In the genomic region with DNA sequence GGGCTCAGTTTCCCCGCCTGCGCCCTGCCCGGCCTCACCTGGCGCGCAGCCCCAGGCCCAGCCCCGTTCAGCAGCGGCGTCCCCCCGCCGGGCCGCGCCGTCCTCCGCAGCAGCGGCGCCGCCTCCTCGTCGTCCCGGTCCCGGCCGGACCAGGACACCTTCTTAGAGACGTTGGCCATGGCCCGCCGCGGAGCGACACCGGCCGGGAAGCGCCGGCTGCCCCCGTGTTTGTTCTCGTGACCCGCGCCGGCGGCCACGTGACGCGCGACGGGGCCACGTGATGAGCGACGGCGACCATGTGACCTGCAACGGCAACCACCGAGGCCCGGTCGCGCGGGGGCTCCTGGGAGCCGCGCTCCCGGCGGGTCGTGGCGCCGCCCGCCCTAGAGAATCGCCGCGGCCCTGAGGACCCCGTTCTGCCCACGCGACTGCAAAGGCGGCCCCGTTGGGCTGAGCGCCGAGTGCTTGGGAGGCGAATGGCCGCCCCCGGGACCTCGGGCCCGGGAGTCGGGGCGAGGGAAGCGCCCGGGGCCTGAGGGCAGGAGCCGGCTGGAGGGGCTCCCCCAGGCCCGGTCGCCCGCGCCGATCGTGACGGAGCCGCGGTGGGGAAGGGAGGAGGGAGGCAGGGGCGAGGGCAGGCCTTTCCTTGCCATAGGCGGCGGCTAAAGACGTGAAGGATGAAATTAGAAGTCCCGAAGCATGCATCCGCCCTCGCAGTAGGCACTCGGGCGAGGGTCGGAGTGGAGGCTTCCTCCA, we compare ENCODE assay signal across 1 cellular context.
TF ChIP-seq lines count a peak whose summit lies in the region.

A gene with protein sequence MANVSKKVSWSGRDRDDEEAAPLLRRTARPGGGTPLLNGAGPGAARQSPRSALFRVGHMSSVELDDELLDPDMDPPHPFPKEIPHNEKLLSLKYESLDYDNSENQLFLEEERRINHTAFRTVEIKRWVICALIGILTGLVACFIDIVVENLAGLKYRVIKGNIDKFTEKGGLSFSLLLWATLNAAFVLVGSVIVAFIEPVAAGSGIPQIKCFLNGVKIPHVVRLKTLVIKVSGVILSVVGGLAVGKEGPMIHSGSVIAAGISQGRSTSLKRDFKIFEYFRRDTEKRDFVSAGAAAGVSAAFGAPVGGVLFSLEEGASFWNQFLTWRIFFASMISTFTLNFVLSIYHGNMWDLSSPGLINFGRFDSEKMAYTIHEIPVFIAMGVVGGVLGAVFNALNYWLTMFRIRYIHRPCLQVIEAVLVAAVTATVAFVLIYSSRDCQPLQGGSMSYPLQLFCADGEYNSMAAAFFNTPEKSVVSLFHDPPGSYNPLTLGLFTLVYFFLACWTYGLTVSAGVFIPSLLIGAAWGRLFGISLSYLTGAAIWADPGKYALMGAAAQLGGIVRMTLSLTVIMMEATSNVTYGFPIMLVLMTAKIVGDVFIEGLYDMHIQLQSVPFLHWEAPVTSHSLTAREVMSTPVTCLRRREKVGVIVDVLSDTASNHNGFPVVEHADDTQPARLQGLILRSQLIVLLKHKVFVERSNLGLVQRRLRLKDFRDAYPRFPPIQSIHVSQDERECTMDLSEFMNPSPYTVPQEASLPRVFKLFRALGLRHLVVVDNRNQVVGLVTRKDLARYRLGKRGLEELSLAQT (minus strand): TSS at position 233 of the 756 bp plus-strand sequence. CDS start 54 bp downstream, at position 179.

TF ChIP-seq in HEK293, 187 proteins besides CTCF, POLR2A, EP300 and RAD21 (continued from another document and continues in another):
- TF ChIP-seq KLF16 (tag by site-specific recombination; IDR thresholded peaks at IDR 0.05) (peak; percentile 36; the same call in 1 of the 2 replicates), IKZF3 (tag by site-specific recombination; IDR thresholded peaks at IDR 0.05) (no peak), ZNF677 (tag by site-specific recombination; IDR thresholded peaks at IDR 0.05) (no peak), ZNF335 (tag by site-specific recombination; conservative IDR thresholded peaks at IDR 0.05) (peak; percentile 98), ZNF404 (tag by site-specific recombination; IDR thresholded peaks at IDR 0.05) (no peak), ZNF19 (tag by site-specific recombination; IDR thresholded peaks at IDR 0.05; ENCODE audit: low read depth) (no peak), ZNF157 (tag by site-specific recombination; IDR thresholded peaks at IDR 0.05) (no peak), ZNF132 (tag by site-specific recombination; IDR thresholded peaks at IDR 0.05; ENCODE audit: borderline replicate concordance) (no peak), ZBTB6 (tag by site-specific recombination; IDR thresholded peaks at IDR 0.05) (0 out of 2 replicates have a peak, but pooled peaks have one; percentile 13), ZNF658 (tag by site-specific recombination; IDR thresholded peaks at IDR 0.05) (no peak), ZNF768 (tag by site-specific recombination; IDR thresholded peaks at IDR 0.05) (no peak), GLI2 (tag by site-specific recombination; IDR thresholded peaks at IDR 0.05; ENCODE audit: borderline replicate concordance, low read depth) (no peak), PATZ1 (tag by site-specific recombination; IDR thresholded peaks at IDR 0.05) (peak; percentile 76), KLF10 (tag by site-specific recombination; IDR thresholded peaks at IDR 0.05) (peak; percentile 57; the same call in 1 of the 2 replicates), ZEB2 (tag by site-specific recombination; IDR thresholded peaks at IDR 0.05) (0 out of 2 replicates have a peak, but pooled peaks have one; percentile 30), KLF17 (tag by site-specific recombination; IDR thresholded peaks at IDR 0.05) (peak; percentile 59), SCRT2 (tag by site-specific recombination; IDR thresholded peaks at IDR 0.05) (no peak), ZNF138 (tag by site-specific recombination; IDR thresholded peaks at IDR 0.05; ENCODE audit: borderline replicate concordance) (no peak), ZBTB20 (tag by site-specific recombination; IDR thresholded peaks at IDR 0.05) (peak; percentile 84), PRDM1 (tag by site-specific recombination; IDR thresholded peaks at IDR 0.05) (no peak), ZNF23 (tag by site-specific recombination; IDR thresholded peaks at IDR 0.05; ENCODE audit: borderline replicate concordance) (no peak), KLF9 (tag by site-specific recombination; IDR thresholded peaks at IDR 0.05; ENCODE audit: low read depth) (0 out of 2 replicates have a peak, but pooled peaks have one; percentile 36), PBX3 (CRISPR knock-in tag; IDR thresholded peaks at IDR 0.05) (peak; percentile 37; the same call in 1 of the 2 replicates), ZNF175 (tag by site-specific recombination; IDR thresholded peaks at IDR 0.05) (no peak), ZNF610 (tag by site-specific recombination; IDR thresholded peaks at IDR 0.05; ENCODE audit: borderline replicate concordance) (no peak; the same call in 1 of the 2 replicates), ZNF701 (tag by site-specific recombination; IDR thresholded peaks at IDR 0.05) (no peak), ZNF140 (tag by site-specific recombination; IDR thresholded peaks at IDR 0.05) (no peak), ZNF350 (tag by site-specific recombination; IDR thresholded peaks at IDR 0.05) (no peak), ZNF2 (tag by site-specific recombination; IDR thresholded peaks at IDR 0.05) (0 out of 2 replicates have a peak, but pooled peaks have one; percentile 22), ZNF747 (tag by site-specific recombination; IDR thresholded peaks at IDR 0.05) (no peak), GLIS1 (tag by site-specific recombination; IDR thresholded peaks at IDR 0.05) (no peak), ZNF488 (tag by site-specific recombination; IDR thresholded peaks at IDR 0.05) (no peak), ZNF114 (tag by site-specific recombination; IDR thresholded peaks at IDR 0.05) (no peak), ZNF76 (tag by site-specific recombination; IDR thresholded peaks at IDR 0.05; ENCODE audit: borderline replicate concordance, low read depth) (peak; percentile 93), ZNF530 (tag by site-specific recombination; IDR thresholded peaks at IDR 0.05; ENCODE audit: low read depth) (no peak), ZSCAN30 (tag by site-specific recombination; IDR thresholded peaks at IDR 0.05) (peak; percentile 92), ZNF146 (tag by site-specific recombination; IDR thresholded peaks at IDR 0.05) (peak; percentile 51; the same call in 1 of the 2 replicates), ZNF354C (tag by site-specific recombination; IDR thresholded peaks at IDR 0.05; ENCODE audit: borderline replicate concordance, low read depth) (no peak)
- TF ChIP-seq, protein P1, sequence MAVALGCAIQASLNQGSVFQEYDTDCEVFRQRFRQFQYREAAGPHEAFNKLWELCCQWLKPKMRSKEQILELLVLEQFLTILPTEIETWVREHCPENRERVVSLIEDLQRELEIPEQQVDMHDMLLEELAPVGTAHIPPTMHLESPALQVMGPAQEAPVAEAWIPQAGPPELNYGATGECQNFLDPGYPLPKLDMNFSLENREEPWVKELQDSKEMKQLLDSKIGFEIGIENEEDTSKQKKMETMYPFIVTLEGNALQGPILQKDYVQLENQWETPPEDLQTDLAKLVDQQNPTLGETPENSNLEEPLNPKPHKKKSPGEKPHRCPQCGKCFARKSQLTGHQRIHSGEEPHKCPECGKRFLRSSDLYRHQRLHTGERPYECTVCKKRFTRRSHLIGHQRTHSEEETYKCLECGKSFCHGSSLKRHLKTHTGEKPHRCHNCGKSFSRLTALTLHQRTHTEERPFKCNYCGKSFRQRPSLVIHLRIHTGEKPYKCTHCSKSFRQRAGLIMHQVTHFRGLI (tag by site-specific recombination; IDR thresholded peaks at IDR 0.05) = 0 out of 2 replicates have a peak, but pooled peaks have one; percentile 38
- TF ChIP-seq, protein P2, sequence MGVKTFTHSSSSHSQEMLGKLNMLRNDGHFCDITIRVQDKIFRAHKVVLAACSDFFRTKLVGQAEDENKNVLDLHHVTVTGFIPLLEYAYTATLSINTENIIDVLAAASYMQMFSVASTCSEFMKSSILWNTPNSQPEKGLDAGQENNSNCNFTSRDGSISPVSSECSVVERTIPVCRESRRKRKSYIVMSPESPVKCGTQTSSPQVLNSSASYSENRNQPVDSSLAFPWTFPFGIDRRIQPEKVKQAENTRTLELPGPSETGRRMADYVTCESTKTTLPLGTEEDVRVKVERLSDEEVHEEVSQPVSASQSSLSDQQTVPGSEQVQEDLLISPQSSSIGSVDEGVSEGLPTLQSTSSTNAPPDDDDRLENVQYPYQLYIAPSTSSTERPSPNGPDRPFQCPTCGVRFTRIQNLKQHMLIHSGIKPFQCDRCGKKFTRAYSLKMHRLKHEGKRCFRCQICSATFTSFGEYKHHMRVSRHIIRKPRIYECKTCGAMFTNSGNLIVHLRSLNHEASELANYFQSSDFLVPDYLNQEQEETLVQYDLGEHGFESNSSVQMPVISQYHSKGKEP (tag by site-specific recombination; IDR thresholded peaks at IDR 0.05) = peak; percentile 34; the same call in 1 of the 2 replicates
- TF ChIP-seq, protein P3, sequence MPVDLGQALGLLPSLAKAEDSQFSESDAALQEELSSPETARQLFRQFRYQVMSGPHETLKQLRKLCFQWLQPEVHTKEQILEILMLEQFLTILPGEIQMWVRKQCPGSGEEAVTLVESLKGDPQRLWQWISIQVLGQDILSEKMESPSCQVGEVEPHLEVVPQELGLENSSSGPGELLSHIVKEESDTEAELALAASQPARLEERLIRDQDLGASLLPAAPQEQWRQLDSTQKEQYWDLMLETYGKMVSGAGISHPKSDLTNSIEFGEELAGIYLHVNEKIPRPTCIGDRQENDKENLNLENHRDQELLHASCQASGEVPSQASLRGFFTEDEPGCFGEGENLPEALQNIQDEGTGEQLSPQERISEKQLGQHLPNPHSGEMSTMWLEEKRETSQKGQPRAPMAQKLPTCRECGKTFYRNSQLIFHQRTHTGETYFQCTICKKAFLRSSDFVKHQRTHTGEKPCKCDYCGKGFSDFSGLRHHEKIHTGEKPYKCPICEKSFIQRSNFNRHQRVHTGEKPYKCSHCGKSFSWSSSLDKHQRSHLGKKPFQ (tag by site-specific recombination; IDR thresholded peaks at IDR 0.05) = no peak
- TF ChIP-seq, protein P4, sequence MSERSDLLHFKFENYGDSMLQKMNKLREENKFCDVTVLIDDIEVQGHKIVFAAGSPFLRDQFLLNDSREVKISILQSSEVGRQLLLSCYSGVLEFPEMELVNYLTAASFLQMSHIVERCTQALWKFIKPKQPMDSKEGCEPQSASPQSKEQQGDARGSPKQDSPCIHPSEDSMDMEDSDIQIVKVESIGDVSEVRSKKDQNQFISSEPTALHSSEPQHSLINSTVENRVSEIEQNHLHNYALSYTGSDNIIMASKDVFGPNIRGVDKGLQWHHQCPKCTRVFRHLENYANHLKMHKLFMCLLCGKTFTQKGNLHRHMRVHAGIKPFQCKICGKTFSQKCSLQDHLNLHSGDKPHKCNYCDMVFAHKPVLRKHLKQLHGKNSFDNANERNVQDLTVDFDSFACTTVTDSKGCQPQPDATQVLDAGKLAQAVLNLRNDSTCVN (tag by site-specific recombination; optimal IDR thresholded peaks at IDR 0.05) = peak; percentile 88
- TF ChIP-seq, protein P5, sequence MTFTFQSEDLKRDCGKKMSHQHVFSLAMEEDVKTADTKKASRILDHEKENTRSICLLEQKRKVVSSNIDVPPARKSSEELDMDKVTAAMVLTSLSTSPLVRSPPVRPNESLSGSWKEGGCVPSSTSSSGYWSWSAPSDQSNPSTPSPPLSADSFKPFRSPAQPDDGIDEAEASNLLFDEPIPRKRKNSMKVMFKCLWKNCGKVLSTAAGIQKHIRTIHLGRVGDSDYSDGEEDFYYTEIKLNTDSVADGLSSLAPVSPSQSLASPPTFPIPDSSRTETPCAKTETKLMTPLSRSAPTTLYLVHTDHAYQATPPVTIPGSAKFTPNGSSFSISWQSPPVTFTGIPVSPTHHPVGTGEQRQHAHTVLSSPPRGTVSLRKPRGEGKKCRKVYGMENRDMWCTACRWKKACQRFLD (tag by site-specific recombination; IDR thresholded peaks at IDR 0.05) = peak; percentile 99
